ENCODE assay signal across 10 cellular contexts in the genomic region with DNA sequence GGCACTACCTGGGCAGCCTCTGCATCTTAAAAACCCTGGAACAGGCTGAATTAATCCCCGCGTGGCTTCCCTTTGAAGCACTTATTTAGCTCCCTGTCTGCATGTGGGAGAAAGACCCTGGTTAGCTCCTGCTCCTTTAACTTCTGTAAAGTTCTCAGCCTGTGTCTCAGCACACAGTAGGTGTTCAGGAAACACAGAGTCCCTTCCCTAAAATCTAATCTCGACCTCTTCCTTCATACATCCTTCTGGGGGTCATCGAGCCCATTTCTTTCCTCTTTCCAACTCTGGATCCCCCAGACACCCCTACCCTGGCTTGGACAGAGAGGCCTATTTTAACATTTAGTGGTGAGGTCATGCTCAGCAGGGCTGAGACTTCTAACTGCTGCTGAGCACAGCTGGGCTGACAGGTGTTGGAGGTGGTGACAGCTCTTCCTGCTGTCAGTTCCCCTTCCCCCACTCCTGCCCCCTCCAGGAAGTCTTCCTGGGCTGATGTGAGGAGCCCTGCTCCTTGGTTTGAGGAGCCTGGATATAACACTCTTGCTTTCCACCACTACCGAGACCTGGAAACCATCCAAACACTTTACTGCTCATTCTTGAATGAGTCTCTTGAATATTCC. TPM values are rescaled to one million over a fixed set of nuclear protein-coding genes. Genes with fewer than 3 reads are reported as not detected.
DNase-seq lines count a peak whose midpoint lies in the region; ATAC-seq, FAIRE-seq and TF ChIP-seq lines count a peak whose summit lies in the region.
"Had no signal": no experiment of that assay in that cellular context is flagged by ENCODE, and none has a peak within 500 bp of the region (broad histone marks: within the 10 kb centered on the region; RNA-seq: fewer than 3 reads in every experiment).

No MANE protein-coding gene starts in this region.

- no peaks in the 10 kb centered on the region for H3K27me3 ChIP-seq in CD4-positive, alpha-beta T cell (ENCODE audit: control insufficient read depth, insufficient read depth, low read length)
- no peaks in the 10 kb centered on the region for H3K27me3 ChIP-seq in Peyer's patch
- no peaks in the 10 kb centered on the region for H3K27me3 ChIP-seq in lower lobe of right lung (ENCODE audit: low read depth)

- H3K4me1 Mint-ChIP-seq in CD4-positive, alpha-beta T cell (ENCODE audit: low read depth) = peaks cover 77% of the 10 kb centered on the region

- ATAC-seq in CD4-positive, alpha-beta T cell (ENCODE audit: poor library complexity) = peak; percentile 20
- no peak for ATAC-seq in lower lobe of right lung
- no peak for ATAC-seq in HG02678 (IDR thresholded peaks at IDR 0.05; ENCODE audit: unreplicated experiment)
- ATAC-seq in GM21390 (IDR thresholded peaks at IDR 0.05; ENCODE audit: unreplicated experiment) = no peak

- H3K27ac ChIP-seq in CD4-positive, alpha-beta T cell (ENCODE audit: low read depth, low read length) = peak overlapping the region; percentile 24
- H3K27ac ChIP-seq in Peyer's patch (peak overlapping the region; percentile 68 to 94 (median 73)), lower lobe of right lung (peak overlapping the region; percentile 36)

- no peak for DNase-seq in CD4-positive, alpha-beta T cell
- DNase-seq in GM18507 (ENCODE audit: extremely low spot score, insufficient read length, low read depth) (no peak), Peyer's patch (peak in 2 of 3 donors; percentile 62 to 79), lower lobe of right lung (no peak), NCI-H446 (lab: John Stamatoyannopoulos, UW) (no peak), hepatic stellate cell (ENCODE audit: low spot score) (no peak)
- DNase-seq: SIG-M5 had no signal

- CTCF ChIA-PET in CD4-positive, alpha-beta T cell (lab: Charles Lee) = interaction anchor here (1.7 to 3.2 kb wide), 4 partner anchors 14 to 112 kb away, joined by 7 to 21 read pairs (median 12); no protein-coding TSS in a partner anchor

- no peak for TF ChIP-seq CTCF in CD4-positive, alpha-beta T cell (IDR thresholded peaks at IDR 0.05)
- TF ChIP-seq CTCF in Peyer's patch (IDR thresholded peaks at IDR 0.05) = no peak
- no peak for TF ChIP-seq CTCF in lower lobe of right lung (IDR thresholded peaks at IDR 0.05)

- TF ChIP-seq POLR2A in Peyer's patch (IDR thresholded peaks at IDR 0.05) = no peak

- no peaks in the 10 kb centered on the region for H3K9me3 ChIP-seq in CD4-positive, alpha-beta T cell (ENCODE audit: control insufficient read depth, low read length)
- H3K9me3 ChIP-seq in Peyer's patch (no peaks in the 10 kb centered on the region), lower lobe of right lung (no peaks in the 10 kb centered on the region)

- POLR2A ChIA-PET in CD4-positive, alpha-beta T cell (lab: Charles Lee) = interaction anchor here (0.7 to 5.9 kb wide), 8 partner anchors 10 to 102 kb away, joined by 3 to 38 read pairs (median 4); a partner anchor contains a TSS

- H3K36me3 ChIP-seq in Peyer's patch (no peaks in the 10 kb centered on the region), lower lobe of right lung (no peaks in the 10 kb centered on the region)

- no peak overlapping the region for H3K4me3 ChIP-seq in Peyer's patch
- H3K4me3 ChIP-seq in lower lobe of right lung = no peak overlapping the region

- H3K27me3 Mint-ChIP-seq in CD4-positive, alpha-beta T cell = no peaks in the 10 kb centered on the region

- H3K9me3 Mint-ChIP-seq in CD4-positive, alpha-beta T cell = no peaks in the 10 kb centered on the region
- H3K9me3 Mint-ChIP-seq: mesothelial cell of epicardium had no signal

- peak overlapping the region; percentile 88 for H3K27ac Mint-ChIP-seq in CD4-positive, alpha-beta T cell
- H3K27ac Mint-ChIP-seq: mesothelial cell of epicardium had no signal

- peak overlapping the region; percentile 74 for H3K4me3 Mint-ChIP-seq in CD4-positive, alpha-beta T cell
- H3K4me3 Mint-ChIP-seq: mesothelial cell of epicardium had no signal

- intact Hi-C loops in CD4-positive, alpha-beta T cell (cut with DNase I, micrococcal nuclease) = no loop called here
- intact Hi-C loops in lower lobe of right lung (cut with DNase I) = no loop called here

- no peaks in the 10 kb centered on the region for H3K36me3 Mint-ChIP-seq in CD4-positive, alpha-beta T cell (ENCODE audit: low read depth)

- peak; percentile 82 for FAIRE-seq in GM18507 (lab: Jason Lieb, UNC)

- H3K4me1 ChIP-seq in Peyer's patch (peaks cover 8 to 64% (median 50%) of the 10 kb centered on the region in 4 donors), lower lobe of right lung (peaks cover 53% of the 10 kb centered on the region)

RNA-seq across cellular contexts. Expression of a gene that starts 5.4 kb away (rescaled TPM):
- under 1 TPM; 0.50 to 0.69 TPM for total RNA-seq in CD4-positive, alpha-beta T cell
- 10 to 100 TPM in 3 of 4 donors, 1 to 10 TPM in 1; 6.8 to 16.4 (median 13.6) TPM for total RNA-seq in Peyer's patch
- 1.1 TPM for total RNA-seq in lower lobe of right lung

RNA-seq across cellular contexts. Expression of a gene that starts 33.6 kb away (rescaled TPM):
- 10 to 100 TPM; 89.8 to 90.4 TPM for total RNA-seq in CD4-positive, alpha-beta T cell
- total RNA-seq in Peyer's patch (100 to 1,000 TPM; 121 to 224 (median 167) TPM), lower lobe of right lung (137 TPM)

RNA-seq across cellular contexts. Expression of a gene that starts 41.7 kb away (rescaled TPM):
- 1 to 10 TPM in 1 of 2 experiments, under 1 TPM in 1; 0.81 to 1.2 TPM for total RNA-seq in CD4-positive, alpha-beta T cell
- total RNA-seq in Peyer's patch (10 to 100 TPM; 11.2 to 33.5 (median 25.8) TPM), lower lobe of right lung (34.5 TPM)

Comparison
In these comparisons a context has a peak if more than half of its experiments do, and no peak if none do; other contexts are left out.
1. DNase-seq: peak in Peyer's patch (2 of 3); none in CD4-positive, alpha-beta T cell (0 of 10), GM18507 (single experiment), lower lobe of right lung (single experiment), NCI-H446 (0 of 2) and hepatic stellate cell (single experiment).
2. RNA of a gene that starts 41.7 kb away (total RNA-seq): 34.5 TPM in lower lobe of right lung (single experiment) and 11.2 to 33.5 TPM in Peyer's patch; 0.81 to 1.2 TPM in CD4-positive, alpha-beta T cell; every median in the first group is over 4 times any median in the second.
3. Peak in every context shown above with its lines, with median percentiles within 50 percentile points of each other: H3K27ac ChIP-seq.